ENCODE assay signal across 22 cellular contexts in genomic region chr15:38876211-38876610, GRCh38.
DNase-seq lines count a peak whose midpoint lies in the region; ATAC-seq and TF ChIP-seq lines count a peak whose summit lies in the region.
"Had no signal": no experiment of that assay in that cellular context is flagged by ENCODE, and none has a peak within 500 bp of the region (broad histone marks: within the 10 kb centered on the region; RNA-seq: fewer than 3 reads in every experiment).

No MANE protein-coding gene starts in this region.

- POLR2A ChIA-PET in SK-N-SH (lab: Yijun Ruan, JAX): no interaction called here

- no peaks in the 10 kb centered on the region for H3K79me2 ChIP-seq in SK-N-SH (ENCODE audit: insufficient read depth)

- TF ChIP-seq CTCF in SK-N-SH (IDR thresholded peaks at IDR 0.05): no peak

- no peaks in the 10 kb centered on the region for H3K9me3 ChIP-seq in SK-N-SH
- H3K9me3 ChIP-seq: HAP-1 had no signal

- peak; percentile 15 to 62; a peak in 1 of 4 replicates for TF ChIP-seq EP300 in SK-N-SH (IDR thresholded peaks at IDR 0.05; ENCODE audit: borderline replicate concordance in 1 of 2, low read depth in 1 of 2, low read length in 1 of 2)

- no peak for ATAC-seq in GM21526 (IDR thresholded peaks at IDR 0.05; ENCODE audit: low FRiP score, unreplicated experiment)
- ATAC-seq: K562, Panc1 had no signal

- 77% methylated on average over 6 of the region's 6 CpGs for WGBS in SK-N-SH (ENCODE audit: low lambda C conversion rate)

- H3K4me2 ChIP-seq in SK-N-SH: peak overlapping the region; percentile 49; the same call in 1 of the 2 replicates

- no peak overlapping the region for H3K9ac ChIP-seq in SK-N-SH
- H3K9ac ChIP-seq: GM23248 had no signal

- no peak overlapping the region for H3K4me3 ChIP-seq in SK-N-SH (ENCODE audit: low read depth in 2 of 2, low read length in 1 of 2)
- H3K4me3 ChIP-seq: GM23248, HAP-1, K562 had no signal

- no peaks in the 10 kb centered on the region for H3K27me3 ChIP-seq in SK-N-SH (ENCODE audit: insufficient read depth)

- CTCF ChIA-PET in SK-N-SH (lab: Yijun Ruan, JAX): interaction anchor here (1.3 to 1.5 kb wide), 2 partner anchors 19 to 312 kb away, joined by 3 read pairs; partner anchors contain the start of gene RASGRP1

- TF ChIP-seq RAD21 in SK-N-SH (IDR thresholded peaks at IDR 0.05; ENCODE audit: low read length): no peak

- peaks cover 18 to 33% of the 10 kb centered on the region in 2 experiments; a peak in 2 of 4 replicates for H3K4me1 ChIP-seq in SK-N-SH (ENCODE audit: control insufficient read depth in 1 of 2, insufficient read depth in 2 of 2, low read depth in 1 of 2, low read length in 1 of 2)
- H3K4me1 ChIP-seq: HAP-1 had no signal

- no peak overlapping the region for H2AFZ ChIP-seq in SK-N-SH (ENCODE audit: low read depth)
- H2AFZ ChIP-seq: GM23248 had no signal

- H4K20me1 ChIP-seq in SK-N-SH (ENCODE audit: insufficient read depth): no peaks in the 10 kb centered on the region

- H3F3A ChIP-seq in SK-N-SH (replicated peaks; ENCODE audit: insufficient read depth): peaks cover 4% of the 10 kb centered on the region

- DNase-seq in DMS 273 treated with DMSO at 0.1 percent for 48 hours (lab: John Stamatoyannopoulos, UW) (peak; percentile 15), SK-N-SH (no peak), islet precursor cell (peak; percentile 44), AG20443 (ENCODE audit: low spot score) (no peak)
- DNase-seq in activated CD4-positive, alpha-beta T cell treated with anti-CD3 and anti-CD28 coated beads for 4 hours: no peak
- no peak for DNase-seq in stimulated activated CD4-positive, alpha-beta T cell treated with anti-CD3 and anti-CD28 coated beads, Interleukin-4, amount 100 ng/mL, for 24 hours
- DNase-seq: AML-193; C1 segment of cervical spinal cord; CD8-positive, alpha-beta memory T cell; DMS79 treated with DMSO at 0.1 percent for 48 hours; MM.1S; NCI-H1048; NCI-H1436; NCI-H187 treated with DMSO at 0.1 percent for 48 hours; NCI-H2107; NCI-H345; NCI-H82 had no signal

- H3K9me2 ChIP-seq in SK-N-SH: no peaks in the 10 kb centered on the region

- H3K27ac ChIP-seq in SK-N-SH (ENCODE audit: low read depth in 2 of 2, low read length in 1 of 2): peak overlapping the region; percentile 52 to 92; a peak in 3 of 4 replicates
- H3K27ac ChIP-seq: GM23248 had no signal

- no peaks in the 10 kb centered on the region for H3K36me3 ChIP-seq in SK-N-SH (replicated peaks in 1 of 2; ENCODE audit: control insufficient read depth in 1 of 2, insufficient read depth in 2 of 2, low read length in 1 of 2)
- H3K36me3 ChIP-seq: HAP-1 had no signal

TF ChIP-seq in SK-N-SH, 30 proteins besides CTCF, POLR2A, EP300 and RAD21:
- TF ChIP-seq SMC3 (IDR thresholded peaks at IDR 0.05; ENCODE audit: low read depth, low read length) (no peak), NFIC (IDR thresholded peaks at IDR 0.05; ENCODE audit: borderline replicate concordance) (peak; percentile 40; the same call in 1 of the 2 replicates), MAX (IDR thresholded peaks at IDR 0.05; ENCODE audit: low read depth) (peak; percentile 60), PBX3 (IDR thresholded peaks at IDR 0.05) (peak; percentile 74), MXI1 (IDR thresholded peaks at IDR 0.05; ENCODE audit: low read depth, low read length) (no peak), FOSL2 (IDR thresholded peaks at IDR 0.05; ENCODE audit: borderline replicate concordance, low read depth) (no peak), REST (IDR thresholded peaks at IDR 0.05; ENCODE audit: low read depth, low read length) (no peak), JUND (IDR thresholded peaks at IDR 0.05) (peak; percentile 14; the same call in 1 of the 2 replicates), YY1 (IDR thresholded peaks at IDR 0.05; ENCODE audit: low read depth) (no peak), ELF1 (IDR thresholded peaks at IDR 0.05) (no peak), TEAD4 (IDR thresholded peaks at IDR 0.05; ENCODE audit: borderline replicate concordance, insufficient read depth) (no peak), RXRA (IDR thresholded peaks at IDR 0.05; ENCODE audit: borderline replicate concordance, low read depth) (no peak), GATA2 (CRISPR knock-in tag; IDR thresholded peaks at IDR 0.05) (no peak), IRF3 (IDR thresholded peaks at IDR 0.05; ENCODE audit: low read depth, low read length) (no peak), TCF12 (IDR thresholded peaks at IDR 0.05) (peak; percentile 80)
- TF ChIP-seq, protein P1, sequence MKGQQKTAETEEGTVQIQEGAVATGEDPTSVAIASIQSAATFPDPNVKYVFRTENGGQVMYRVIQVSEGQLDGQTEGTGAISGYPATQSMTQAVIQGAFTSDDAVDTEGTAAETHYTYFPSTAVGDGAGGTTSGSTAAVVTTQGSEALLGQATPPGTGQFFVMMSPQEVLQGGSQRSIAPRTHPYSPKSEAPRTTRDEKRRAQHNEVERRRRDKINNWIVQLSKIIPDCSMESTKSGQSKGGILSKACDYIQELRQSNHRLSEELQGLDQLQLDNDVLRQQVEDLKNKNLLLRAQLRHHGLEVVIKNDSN (IDR thresholded peaks at IDR 0.05; ENCODE audit: borderline replicate concordance, low read depth): peak; percentile 29; the same call in 1 of the 2 replicates
- TF ChIP-seq, protein P2, sequence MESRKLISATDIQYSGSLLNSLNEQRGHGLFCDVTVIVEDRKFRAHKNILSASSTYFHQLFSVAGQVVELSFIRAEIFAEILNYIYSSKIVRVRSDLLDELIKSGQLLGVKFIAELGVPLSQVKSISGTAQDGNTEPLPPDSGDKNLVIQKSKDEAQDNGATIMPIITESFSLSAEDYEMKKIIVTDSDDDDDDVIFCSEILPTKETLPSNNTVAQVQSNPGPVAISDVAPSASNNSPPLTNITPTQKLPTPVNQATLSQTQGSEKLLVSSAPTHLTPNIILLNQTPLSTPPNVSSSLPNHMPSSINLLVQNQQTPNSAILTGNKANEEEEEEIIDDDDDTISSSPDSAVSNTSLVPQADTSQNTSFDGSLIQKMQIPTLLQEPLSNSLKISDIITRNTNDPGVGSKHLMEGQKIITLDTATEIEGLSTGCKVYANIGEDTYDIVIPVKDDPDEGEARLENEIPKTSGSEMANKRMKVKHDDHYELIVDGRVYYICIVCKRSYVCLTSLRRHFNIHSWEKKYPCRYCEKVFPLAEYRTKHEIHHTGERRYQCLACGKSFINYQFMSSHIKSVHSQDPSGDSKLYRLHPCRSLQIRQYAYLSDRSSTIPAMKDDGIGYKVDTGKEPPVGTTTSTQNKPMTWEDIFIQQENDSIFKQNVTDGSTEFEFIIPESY (IDR thresholded peaks at IDR 0.05; ENCODE audit: borderline replicate concordance, low read depth): no peak

Comparison
In these comparisons a context has a peak if more than half of its experiments do, and no peak if none do; other contexts are left out.
1. DNase-seq: peak in DMS 273 treated with DMSO at 0.1 percent for 48 hours (single experiment) and islet precursor cell (single experiment); none in SK-N-SH (single experiment), activated CD4-positive, alpha-beta T cell treated with anti-CD3 and anti-CD28 coated beads for 4 hours (0 of 2), stimulated activated CD4-positive, alpha-beta T cell treated with anti-CD3 and anti-CD28 coated beads, Interleukin-4, amount 100 ng/mL, for 24 hours (single experiment) and AG20443 (single experiment).